8 cellular contexts compared by ENCODE assay signal in the genomic region with DNA sequence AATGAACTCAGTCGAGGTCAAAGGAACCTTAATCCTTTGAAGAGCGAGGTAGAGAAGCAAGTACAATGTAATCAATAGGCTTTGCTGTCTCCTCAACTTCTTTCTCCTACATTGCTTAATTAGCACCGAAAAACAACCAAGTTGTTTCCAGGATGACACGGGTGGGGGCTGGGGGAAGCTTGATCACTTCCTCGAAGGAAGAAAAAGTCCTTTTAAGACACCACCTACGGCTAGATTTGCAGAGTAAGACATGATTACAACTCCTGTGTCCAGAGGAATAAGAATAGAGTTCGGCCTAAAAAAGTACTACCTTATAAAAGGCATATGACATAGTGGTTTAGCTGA.
DNase-seq lines count a peak whose midpoint lies in the region; TF ChIP-seq lines count a peak whose summit lies in the region.

No MANE protein-coding gene starts in this region.

- H3K27me3 ChIP-seq in layer of hippocampus (ENCODE audit: control insufficient read depth, insufficient read depth, low read length) (no peaks in the 10 kb centered on the region), subcutaneous abdominal adipose tissue (ENCODE audit: control insufficient read depth in 5 of 5, insufficient read depth in 4 of 5, low read length in 5 of 5) (no peaks in the 10 kb centered on the region)

- TF ChIP-seq CTCF in astrocyte of the cerebellum (IDR thresholded peaks at IDR 0.05; ENCODE audit: low read depth, low read length, missing control alignments) = no peak

- peak overlapping the region; percentile 19 to 97 (median 81) for H3K9ac ChIP-seq in subcutaneous abdominal adipose tissue (ENCODE audit: low read length in 5 of 5)

- H3K36me3 ChIP-seq in subcutaneous abdominal adipose tissue (ENCODE audit: control insufficient read depth in 5 of 5, insufficient read depth in 5 of 5, low read length in 5 of 5) = no peaks in the 10 kb centered on the region

- DNase-seq in NCI-H1417 (lab: John Stamatoyannopoulos, UW) (peak; percentile 53 to 79 (median 55)), NCI-H1417 treated with DMSO at 0.1 percent for 48 hours (lab: John Stamatoyannopoulos, UW) (no peak), NAMALWA (ENCODE audit: low spot score) (peak; percentile 60), astrocyte of the cerebellum (ENCODE audit: low read depth) (no peak), activated gamma-delta T cell treated with Interleukin-2 at 50 U/mL for 16 hours (no peak), foreskin melanocyte (no peak)

- H3K9me3 ChIP-seq in subcutaneous abdominal adipose tissue (ENCODE audit: control insufficient read depth in 5 of 5, low read length in 5 of 5) = no peaks in the 10 kb centered on the region

- H3K4me1 ChIP-seq in subcutaneous abdominal adipose tissue (ENCODE audit: control insufficient read depth in 5 of 5, insufficient read depth in 5 of 5, low read length in 5 of 5) = peaks cover 0 to 18% (median 16%) of the 10 kb centered on the region in 5 donors

- H3K27ac ChIP-seq in layer of hippocampus (ENCODE audit: low read depth, low read length) (peak overlapping the region; percentile 100), subcutaneous abdominal adipose tissue (ENCODE audit: low read depth, low read length) (peak overlapping the region; percentile 89)

- peak overlapping the region; percentile 93 for H3K4me3 ChIP-seq in astrocyte of the cerebellum (ENCODE audit: low read depth, low read length)
- H3K4me3 ChIP-seq in subcutaneous abdominal adipose tissue (ENCODE audit: low read depth in 1 of 5, low read length in 5 of 5) = peak overlapping the region; percentile 76 to 92 (median 91)

- in situ Hi-C loops in astrocyte of the cerebellum (cut with HindIII; ENCODE audit: low sequenced_read_pairs) = loop anchor here (5.0 to 25.0 kb wide), 2 partner anchors 287 to 522 kb away; no protein-coding TSS in a partner anchor

Comparison
In these comparisons a context has a peak if more than half of its experiments do, and no peak if none do; other contexts are left out.
1. DNase-seq: peak in NCI-H1417 (3 of 3) and NAMALWA (single experiment); none in NCI-H1417 treated with DMSO at 0.1 percent for 48 hours (single experiment), astrocyte of the cerebellum (single experiment), activated gamma-delta T cell treated with Interleukin-2 at 50 U/mL for 16 hours (single experiment) and foreskin melanocyte (single experiment).